20 cellular contexts compared by ENCODE assay signal in the genomic region with DNA sequence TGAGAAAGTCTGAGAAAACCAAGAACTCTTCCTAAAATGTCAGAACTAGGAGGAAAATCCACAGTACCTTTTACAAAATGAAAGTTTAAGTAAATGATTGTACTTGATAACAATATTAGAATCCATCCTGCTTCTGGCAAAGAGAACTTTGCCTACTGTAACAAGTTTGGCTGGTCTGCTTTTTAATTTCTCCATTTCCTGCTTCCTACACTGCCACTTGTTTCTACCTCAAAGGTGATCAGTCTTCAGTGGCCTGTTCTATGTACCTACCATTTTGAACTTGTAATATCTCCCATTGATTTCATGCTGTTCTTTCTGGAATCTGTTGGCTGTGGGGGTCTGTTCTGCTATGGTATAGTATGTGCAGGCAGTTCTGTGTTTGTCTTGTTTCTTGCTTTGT. TPM values are rescaled to one million over a fixed set of nuclear protein-coding genes. Genes with fewer than 3 reads are reported as not detected.
DNase-seq lines count a peak whose midpoint lies in the region; ATAC-seq, FAIRE-seq and TF ChIP-seq lines count a peak whose summit lies in the region.
"Had no signal": no experiment of that assay in that cellular context is flagged by ENCODE, and none has a peak within 500 bp of the region (broad histone marks: within the 10 kb centered on the region; RNA-seq: fewer than 3 reads in every experiment).

No MANE protein-coding gene starts in this region.

- CTCF ChIA-PET in HEK293 (lab: Yijun Ruan, JAX) = no interaction called here

- POLR2A ChIA-PET in HEK293 (lab: Yijun Ruan, JAX) = no interaction called here

- no peak overlapping the region for H3K4me3 ChIP-seq in ACC112 (ENCODE audit: low read depth, low read length)
- no peak overlapping the region for H3K4me3 ChIP-seq in HEK293 (ENCODE audit: low read depth, low read length)
- no peak overlapping the region for H3K4me3 ChIP-seq in keratinocyte (ENCODE audit: control insufficient read depth in 2 of 3, extremely low read depth in 1 of 3, insufficient read depth in 2 of 3, low read depth in 1 of 3, low read length in 3 of 3)
- H3K4me3 ChIP-seq in osteoblast (ENCODE audit: insufficient read depth, low read length) = no peak overlapping the region
- H3K4me3 ChIP-seq: BLaER1, Peyer's patch, SK-N-MC had no signal

- no peak for FAIRE-seq in keratinocyte (lab: Jason Lieb, UNC)
- FAIRE-seq: D721Med, HTR-8/SVneo had no signal

- H3K27me3 ChIP-seq in ACC112 (ENCODE audit: insufficient read depth, low read length) = peaks cover under 1% of the 10 kb centered on the region
- peaks cover 3% of the 10 kb centered on the region for H3K27me3 ChIP-seq in keratinocyte (ENCODE audit: control insufficient read depth, extremely low read depth, insufficient read depth, low read length)
- H3K27me3 ChIP-seq in osteoblast (ENCODE audit: insufficient read depth, low read length) = no peaks in the 10 kb centered on the region
- H3K27me3 ChIP-seq: BLaER1, Peyer's patch had no signal

- dilution Hi-C loops in keratinocyte (cut with MboI; ENCODE audit: extremely low pct_ligation_motif_present, low sequenced_read_pairs) = no loop called here

- DNase-seq in keratinocyte (ENCODE audit: low read depth, low spot score) = no peak
- DNase-seq in osteoblast (ENCODE audit: insufficient read length, low spot score, missing footprints) = no peak
- DNase-seq in NCI-H2107 treated with DMSO at 0.1 percent for 48 hours (lab: John Stamatoyannopoulos, UW; ENCODE audit: unreplicated experiment) = no peak
- DNase-seq: CD4-positive, CD25-positive, alpha-beta regulatory T cell; KBM-7; MM.1S; NCI-H1694; NCI-H2029 treated with DMSO at 0.1 percent for 48 hours; NCI-H2227 treated with DMSO at 0.1 percent for 48 hours; NCI-H526 treated with DMSO at 0.1 percent for 48 hours; Peyer's patch; SIG-M5 had no signal

- no peak overlapping the region for H3K9ac ChIP-seq in keratinocyte (ENCODE audit: control insufficient read depth, extremely low read depth, insufficient read depth, low read length)
- H3K9ac ChIP-seq: BLaER1 had no signal

- H3K36me3 ChIP-seq in ACC112 (ENCODE audit: insufficient read depth, low read length) = no peaks in the 10 kb centered on the region
- H3K36me3 ChIP-seq in HEK293 (ENCODE audit: control insufficient read depth in 2 of 2, insufficient read depth in 1 of 2, low read length in 2 of 2) = no peaks in the 10 kb centered on the region
- H3K36me3 ChIP-seq in keratinocyte (ENCODE audit: control insufficient read depth in 2 of 2, extremely low read depth in 1 of 2, insufficient read depth in 2 of 2, low read length in 2 of 2) = no peaks in the 10 kb centered on the region
- no peaks in the 10 kb centered on the region for H3K36me3 ChIP-seq in osteoblast (ENCODE audit: insufficient read depth, low read length)
- H3K36me3 ChIP-seq: BLaER1, Peyer's patch had no signal

- H3K27ac ChIP-seq in ACC112 (ENCODE audit: low read depth, low read length) (no peak overlapping the region), HEK293 (ENCODE audit: extremely low read depth, low read depth, low read length) (no peak overlapping the region), keratinocyte (ENCODE audit: control insufficient read depth, insufficient read depth, low read length) (no peak overlapping the region), osteoblast (ENCODE audit: low read depth, low read length) (no peak overlapping the region)
- H3K27ac ChIP-seq: BLaER1, Peyer's patch, SK-N-MC had no signal

- H2AFZ ChIP-seq in ACC112 (ENCODE audit: low read length, unreplicated experiment) (peak overlapping the region; percentile 69), keratinocyte (ENCODE audit: control insufficient read depth, low read length) (peak overlapping the region; percentile 12), osteoblast (ENCODE audit: low read length) (peak overlapping the region; percentile 47)

- H3K4me1 ChIP-seq in ACC112 (ENCODE audit: control insufficient read depth, insufficient read depth, low read length, unreplicated experiment) = no peaks in the 10 kb centered on the region
- H3K4me1 ChIP-seq in HEK293 (ENCODE audit: control insufficient read depth, insufficient read depth, low read length) = no peaks in the 10 kb centered on the region
- no peaks in the 10 kb centered on the region for H3K4me1 ChIP-seq in keratinocyte (ENCODE audit: control insufficient read depth, extremely low read depth, insufficient read depth, low read length)
- no peaks in the 10 kb centered on the region for H3K4me1 ChIP-seq in osteoblast (ENCODE audit: insufficient read depth, low read length)
- H3K4me1 ChIP-seq: BLaER1, Peyer's patch had no signal

- H3K9me3 ChIP-seq in HEK293 (ENCODE audit: control insufficient read depth, insufficient read depth, low read depth, low read length) (no peaks in the 10 kb centered on the region), keratinocyte (ENCODE audit: control insufficient read depth, low read depth, low read length) (no peaks in the 10 kb centered on the region), osteoblast (ENCODE audit: low read depth, low read length) (no peaks in the 10 kb centered on the region)
- H3K9me3 ChIP-seq: Peyer's patch had no signal

- no peak overlapping the region for H3K4me2 ChIP-seq in keratinocyte (ENCODE audit: control insufficient read depth, extremely low read depth, insufficient read depth, low read depth, low read length)
- no peak overlapping the region for H3K4me2 ChIP-seq in osteoblast (ENCODE audit: insufficient read depth, low read length)
- H3K4me2 ChIP-seq: BLaER1 had no signal

- H3K79me2 ChIP-seq in ACC112 (ENCODE audit: control insufficient read depth, insufficient read depth, low read length, unreplicated experiment) = no peaks in the 10 kb centered on the region
- H3K79me2 ChIP-seq in keratinocyte (ENCODE audit: control insufficient read depth, insufficient read depth, low read length) = no peaks in the 10 kb centered on the region
- no peaks in the 10 kb centered on the region for H3K79me2 ChIP-seq in osteoblast (ENCODE audit: insufficient read depth, low read length)

- H4K20me1 ChIP-seq in keratinocyte (ENCODE audit: control insufficient read depth, extremely low read depth, insufficient read depth, low read length) = no peaks in the 10 kb centered on the region
- H4K20me1 ChIP-seq in osteoblast (ENCODE audit: insufficient read depth, low read length) = no peaks in the 10 kb centered on the region
- H4K20me1 ChIP-seq: BLaER1 had no signal

- no peak for TF ChIP-seq CTCF in HEK293 (tag by site-specific recombination; IDR thresholded peaks at IDR 0.05)
- no peak for TF ChIP-seq CTCF in keratinocyte (optimal IDR thresholded peaks at IDR 0.05 in 1 of 3, IDR thresholded peaks at IDR 0.05 in 1 of 3, conservative IDR thresholded peaks at IDR 0.05 in 1 of 3; ENCODE audit: extremely low read depth in 1 of 3, insufficient read depth in 2 of 3, low read length in 3 of 3)
- no peak for TF ChIP-seq CTCF in osteoblast (IDR thresholded peaks at IDR 0.05; ENCODE audit: extremely low read depth, low read depth, low read length)

- ATAC-seq in GM19023 (IDR thresholded peaks at IDR 0.05; ENCODE audit: unreplicated experiment) (no peak), HG03457 (IDR thresholded peaks at IDR 0.05; ENCODE audit: unreplicated experiment) (no peak)

- no peaks in the 10 kb centered on the region for H3K9me1 ChIP-seq in keratinocyte (ENCODE audit: control insufficient read depth, extremely low read depth, insufficient read depth, low read length)

TF ChIP-seq in HEK293, 187 proteins besides CTCF, POLR2A, EP300 and RAD21:
- TF ChIP-seq ZNF621 (tag by site-specific recombination; IDR thresholded peaks at IDR 0.05) (no peak), PRDM1 (tag by site-specific recombination; IDR thresholded peaks at IDR 0.05) (peak; percentile 63; the same call in 1 of the 2 replicates), ZNF518A (tag by site-specific recombination; conservative IDR thresholded peaks at IDR 0.05; ENCODE audit: low read depth) (no peak)

RNA-seq across cellular contexts. Expression of gene CAPZA2, which starts 32.9 kb away (rescaled TPM):
- polyA plus RNA-seq in keratinocyte = 74.4 to 150 TPM (median 80.7 TPM) in 3 replicates
- polyA plus RNA-seq in keratinocyte (2011; ENCODE audit: low read depth) = 139 TPM
- 90.3 and 168 TPM in 2 replicates for polyA plus RNA-seq in keratinocyte (2011; cell fraction: cytosol; rRNA removed)
- polyA plus RNA-seq in keratinocyte (2011; cell fraction: nucleus; rRNA removed) = 48.7 and 66.4 TPM in 2 replicates
- polyA plus RNA-seq in keratinocyte (2012; ENCODE audit: low replicate concordance) = 92.1 and 101 TPM in 2 replicates
- polyA minus RNA-seq in keratinocyte = 6.3 to 85.3 TPM (median 26.7 TPM) in 3 replicates
- polyA minus RNA-seq in keratinocyte (2011; cell fraction: cytosol; rRNA and poly(A)+ RNA removed) = 39.5 TPM
- 20.4 and 42.5 TPM in 2 replicates for polyA minus RNA-seq in keratinocyte (2011; cell fraction: nucleus; rRNA and poly(A)+ RNA removed)
- 159 and 173 TPM in 2 replicates for total RNA-seq in osteoblast

Comparison
In these comparisons a context has a peak if more than half of its experiments do, and no peak if none do; other contexts are left out.
1. H2AFZ ChIP-seq: peak in every context shown above with its lines; median percentile 69 in ACC112; 47 in osteoblast; 12 in keratinocyte.